Comparison of ENCODE assay signal across 19 cellular contexts in the genomic region with DNA sequence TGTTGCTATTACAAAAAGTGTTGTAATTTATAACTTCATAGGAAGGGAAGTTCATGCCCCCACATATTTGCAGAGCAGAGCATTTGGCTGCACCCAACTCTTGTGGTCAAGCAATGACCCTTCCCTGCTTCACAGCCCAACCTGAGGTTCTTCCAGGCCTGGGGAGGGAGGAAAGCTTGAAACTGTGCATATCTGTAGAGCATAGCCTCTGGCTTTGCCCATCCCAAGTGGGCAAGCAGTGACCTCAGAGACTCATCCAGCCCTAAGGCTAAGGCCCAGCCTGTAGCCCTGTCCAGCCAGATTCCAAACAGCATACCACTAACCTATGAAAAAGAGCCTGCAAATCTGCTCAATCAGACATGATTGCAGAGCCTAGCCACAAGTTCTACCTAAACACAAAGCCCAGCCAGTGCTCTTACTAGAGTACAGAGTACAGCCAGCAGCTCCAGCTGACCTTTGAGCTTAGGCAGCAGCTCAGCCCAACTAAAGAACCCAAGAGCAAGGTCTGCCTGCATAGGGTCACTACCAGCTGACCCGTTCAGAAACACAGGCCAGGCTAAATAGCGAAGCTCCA. TPM values are rescaled to one million over a fixed set of nuclear protein-coding genes. Genes with fewer than 3 reads are reported as not detected.
DNase-seq lines count a peak whose midpoint lies in the region; ATAC-seq and TF ChIP-seq lines count a peak whose summit lies in the region.
"Had no signal": no experiment of that assay in that cellular context is flagged by ENCODE, and none has a peak within 500 bp of the region (broad histone marks: within the 10 kb centered on the region; RNA-seq: fewer than 3 reads in every experiment).

No MANE protein-coding gene starts in this region.

- H3K27me3 Mint-ChIP-seq in Calu3 (ENCODE audit: unreplicated experiment), result no peaks in the 10 kb centered on the region
- H3K27me3 Mint-ChIP-seq in naive thymus-derived CD8-positive, alpha-beta T cell, result no peaks in the 10 kb centered on the region
- H3K27me3 Mint-ChIP-seq in progenitor cell of endocrine pancreas, result no peaks in the 10 kb centered on the region

- no peaks in the 10 kb centered on the region for H3K27me3 ChIP-seq in colonic mucosa
- H3K27me3 ChIP-seq: sigmoid colon, vagina had no signal

- DNase-seq in Calu3 (peak; percentile 46), M059J (ENCODE audit: low read depth) (peak; percentile 71), colonic mucosa (peak; percentile 59), progenitor cell of endocrine pancreas (ENCODE audit: low spot score, unreplicated experiment) (no peak), ecto neural progenitor cell (ENCODE audit: low spot score) (no peak)
- DNase-seq in naive thymus-derived CD8-positive, alpha-beta T cell, result no peak
- DNase-seq: central memory CD4-positive, alpha-beta T cell; H7; KBM-7; lower lobe of right lung; NCI-H1436 treated with DMSO at 0.1 percent for 48 hours; NCI-H510A; RPMI8226; sigmoid colon; stimulated activated naive CD4-positive, alpha-beta T cell had no signal

- no peak overlapping the region for H3K27ac ChIP-seq in colonic mucosa
- H3K27ac ChIP-seq: epithelial cell of prostate, lower lobe of right lung, neural progenitor cell, sigmoid colon, vagina had no signal

- peaks cover 11% of the 10 kb centered on the region for H3K4me1 ChIP-seq in colonic mucosa
- H3K4me1 ChIP-seq: lower lobe of right lung, neural progenitor cell, sigmoid colon, vagina had no signal

- peaks cover 54% of the 10 kb centered on the region for H3K4me1 Mint-ChIP-seq in Calu3 (ENCODE audit: low read depth, unreplicated experiment)
- peaks cover 47 to 88% (median 85%) of the 10 kb centered on the region in 4 donors for H3K4me1 Mint-ChIP-seq in naive thymus-derived CD8-positive, alpha-beta T cell
- peaks cover 9% of the 10 kb centered on the region for H3K4me1 Mint-ChIP-seq in progenitor cell of endocrine pancreas (ENCODE audit: low read depth)

- H3K36me3 Mint-ChIP-seq in Calu3 (ENCODE audit: insufficient read depth, unreplicated experiment) (no peaks in the 10 kb centered on the region), progenitor cell of endocrine pancreas (ENCODE audit: insufficient read depth) (peaks cover 2% of the 10 kb centered on the region)
- peaks cover 0 to 30% (median 17%) of the 10 kb centered on the region in 3 donors for H3K36me3 Mint-ChIP-seq in naive thymus-derived CD8-positive, alpha-beta T cell
- H3K36me3 Mint-ChIP-seq: neural progenitor cell had no signal

- TF ChIP-seq CTCF in Calu3 (IDR thresholded peaks at IDR 0.05; ENCODE audit: unreplicated experiment), result no peak
- TF ChIP-seq CTCF in colonic mucosa (IDR thresholded peaks at IDR 0.05), result no peak
- TF ChIP-seq CTCF in progenitor cell of endocrine pancreas (IDR thresholded peaks at IDR 0.05; ENCODE audit: unreplicated experiment), result no peak

- CTCF ChIA-PET in Calu3 (lab: Charles Lee), result no interaction called here

- H3K4me3 ChIP-seq in colonic mucosa, result no peak overlapping the region
- H3K4me3 ChIP-seq: lower lobe of right lung, neural progenitor cell, sigmoid colon, vagina had no signal

- H3K9ac ChIP-seq in colonic mucosa (ENCODE audit: low read depth in 2 of 2, low read length in 2 of 2), result no peak overlapping the region
- H3K9ac ChIP-seq: neural progenitor cell had no signal

- H3K4me3 Mint-ChIP-seq in Calu3 (ENCODE audit: low read depth, unreplicated experiment), result no peak overlapping the region
- H3K4me3 Mint-ChIP-seq in naive thymus-derived CD8-positive, alpha-beta T cell, result peak overlapping the region in 4 of 10 donors; percentile 20 to 58 (median 46)
- no peak overlapping the region for H3K4me3 Mint-ChIP-seq in progenitor cell of endocrine pancreas (ENCODE audit: low read depth)
- H3K4me3 Mint-ChIP-seq: neural progenitor cell had no signal

- H3K9me3 ChIP-seq in colonic mucosa, result no peaks in the 10 kb centered on the region
- H3K9me3 ChIP-seq: lower lobe of right lung, vagina had no signal

- intact Hi-C loops in Calu3 (cut with micrococcal nuclease; ENCODE audit: unreplicated experiment) (loop anchor here (2.0 to 10.0 kb wide), 2 partner anchors 14 to 246 kb away; partner anchors contain the start of gene GSTK1), colonic mucosa (cut with DNase I) (no loop called here)

- POLR2A ChIA-PET in naive thymus-derived CD8-positive, alpha-beta T cell (lab: Charles Lee), result interaction anchor here (0.6 to 2.4 kb wide), 5 partner anchors 9 to 438 kb away, joined by 4 to 12 read pairs (median 8); partner anchors contain the start of genes CASP2 and GSTK1

- no TSS peak for BruUV-seq in Calu3 (replicated peaks; lab: Mats Ljungman, UMichigan)

- ATAC-seq in naive thymus-derived CD8-positive, alpha-beta T cell, result no peak
- ATAC-seq in GM21381 (IDR thresholded peaks at IDR 0.05; ENCODE audit: unreplicated experiment), result no peak
- ATAC-seq: lower lobe of right lung had no signal

- peaks cover 3% of the 10 kb centered on the region for H3K9me3 Mint-ChIP-seq in Calu3 (ENCODE audit: low read depth, unreplicated experiment)
- peaks cover 1 to 41% (median 30%) of the 10 kb centered on the region in 9 donors for H3K9me3 Mint-ChIP-seq in naive thymus-derived CD8-positive, alpha-beta T cell
- peaks cover 3% of the 10 kb centered on the region for H3K9me3 Mint-ChIP-seq in progenitor cell of endocrine pancreas (ENCODE audit: low read depth)

- no peaks in the 10 kb centered on the region for H3K36me3 ChIP-seq in colonic mucosa
- H3K36me3 ChIP-seq: lower lobe of right lung, neural progenitor cell, sigmoid colon, vagina had no signal

- H3K27ac Mint-ChIP-seq in Calu3 (ENCODE audit: unreplicated experiment) (peak overlapping the region; percentile 37), progenitor cell of endocrine pancreas (no peak overlapping the region)
- H3K27ac Mint-ChIP-seq in naive thymus-derived CD8-positive, alpha-beta T cell, result peak overlapping the region in 8 of 10 donors; percentile 41 to 89 (median 67)
- H3K27ac Mint-ChIP-seq: neural progenitor cell had no signal

RNA-seq across cellular contexts. Expression of gene GSTK1, which starts 14.4 kb away (rescaled TPM):
- total RNA-seq in Calu3 (2022), result 109 and 116 TPM in 2 replicates
- total RNA-seq in M059J (2014; rRNA removed; shearing (Covaris generic)), result 127 and 133 TPM in 2 replicates
- 100 to 1,000 TPM; 210 to 272 TPM for total RNA-seq in colonic mucosa
- 100 to 1,000 TPM; 278 to 283 TPM for total RNA-seq in naive thymus-derived CD8-positive, alpha-beta T cell
- 100 to 1,000 TPM; 310 to 355 (median 330) TPM for polyA plus RNA-seq in naive thymus-derived CD8-positive, alpha-beta T cell
- total RNA-seq in progenitor cell of endocrine pancreas, result 110 and 114 TPM in 2 replicates

RNA-seq across cellular contexts. Expression of gene TAS2R40, which starts 27.0 kb away (rescaled TPM):
- total RNA-seq in Calu3 (2022), result not detected in 2 replicates
- not detected in 2 replicates for total RNA-seq in M059J (2014; rRNA removed; shearing (Covaris generic))
- total RNA-seq in colonic mucosa, result not detected
- not detected for total RNA-seq in naive thymus-derived CD8-positive, alpha-beta T cell
- not detected for polyA plus RNA-seq in naive thymus-derived CD8-positive, alpha-beta T cell
- total RNA-seq in progenitor cell of endocrine pancreas, result not detected in 2 replicates
- total RNA-seq: H7, lower lobe of right lung, sigmoid colon, vagina had no signal
- polyA plus RNA-seq: sigmoid colon had no signal

RNA-seq across cellular contexts. Expression of gene TMEM139, which starts 35.9 kb away (rescaled TPM):
- total RNA-seq in Calu3 (2022), result 48.4 and 49.3 TPM in 2 replicates
- 0.07 TPM in 1 of 2 replicates, not detected in the other for total RNA-seq in M059J (2014; rRNA removed; shearing (Covaris generic))
- total RNA-seq in colonic mucosa, result 10 to 100 TPM; 18.4 to 27.2 TPM
- 1 to 10 TPM in 1 of 2 experiments, under 1 TPM in 1; 0.29 to 1.2 TPM for total RNA-seq in naive thymus-derived CD8-positive, alpha-beta T cell
- polyA plus RNA-seq in naive thymus-derived CD8-positive, alpha-beta T cell, result under 1 TPM in 1 of 3 donors, not detected in 2; 0.60 TPM
- 4.7 and 5.1 TPM in 2 replicates for total RNA-seq in progenitor cell of endocrine pancreas
- total RNA-seq: vagina had no signal

RNA-seq across cellular contexts. Expression of gene CASP2, which starts 39.3 kb away (rescaled TPM):
- 51.3 and 53.8 TPM in 2 replicates for total RNA-seq in Calu3 (2022)
- 22.5 and 31.2 TPM in 2 replicates for total RNA-seq in M059J (2014; rRNA removed; shearing (Covaris generic))
- 10 to 100 TPM; 33.9 to 47.0 TPM for total RNA-seq in colonic mucosa
- total RNA-seq in naive thymus-derived CD8-positive, alpha-beta T cell, result 10 to 100 TPM; 64.9 to 68.2 TPM
- polyA plus RNA-seq in naive thymus-derived CD8-positive, alpha-beta T cell, result 10 to 100 TPM; 12.1 to 22.0 (median 14.6) TPM
- 65.5 and 68.9 TPM in 2 replicates for total RNA-seq in progenitor cell of endocrine pancreas

Comparison
In these comparisons a context has a peak if more than half of its experiments do, and no peak if none do; other contexts are left out.
1. DNase-seq: peak in Calu3 (single experiment), M059J (single experiment) and colonic mucosa (single experiment); none in naive thymus-derived CD8-positive, alpha-beta T cell (0 of 10), progenitor cell of endocrine pancreas (single experiment) and ecto neural progenitor cell (single experiment).